22 cellular contexts compared by ENCODE assay signal in the genomic region with DNA sequence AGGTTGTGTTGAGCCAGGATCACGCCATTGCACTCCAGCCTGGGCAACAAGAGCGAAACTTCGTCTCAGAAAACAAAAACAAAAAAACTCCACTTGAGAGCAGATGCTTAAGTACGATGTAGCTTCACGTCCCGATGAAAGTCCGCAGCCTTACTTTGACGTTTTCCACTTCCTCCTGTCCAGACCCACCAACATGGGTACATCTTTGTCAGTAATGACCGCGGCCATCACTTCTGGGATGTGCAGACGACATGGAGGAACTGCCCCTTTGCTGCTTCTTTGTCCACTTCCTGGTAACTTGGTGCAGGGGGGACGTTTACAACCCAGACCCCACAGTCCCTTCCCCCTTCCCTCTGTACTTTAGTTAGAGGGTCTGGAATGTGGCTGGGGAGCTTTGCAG. TPM values are rescaled to one million over a fixed set of nuclear protein-coding genes. Genes with fewer than 3 reads are reported as not detected.
A peak's percentile ranks its signal among the peaks of the same experiment; 100 is the strongest.
DNase-seq lines count a peak whose midpoint lies in the region; ATAC-seq and TF ChIP-seq lines count a peak whose summit lies in the region.
"Had no signal": no experiment of that assay in that cellular context is flagged by ENCODE, and none has a peak within 500 bp of the region (broad histone marks: within the 10 kb centered on the region; RNA-seq: fewer than 3 reads in every experiment).

No MANE protein-coding gene starts in this region.

- H3K4me1 ChIP-seq in NT2/D1 (ENCODE audit: insufficient read depth, insufficient read length) (peaks cover 11% of the 10 kb centered on the region), endodermal cell (ENCODE audit: control insufficient read depth, insufficient read depth, low read length) (no peaks in the 10 kb centered on the region), neural progenitor cell (peaks cover 29% of the 10 kb centered on the region), vagina (peaks cover 6% of the 10 kb centered on the region)

- ATAC-seq in HG02852 (IDR thresholded peaks at IDR 0.05; ENCODE audit: unreplicated experiment) (no peak), GM21786 (IDR thresholded peaks at IDR 0.05; ENCODE audit: unreplicated experiment) (no peak)
- ATAC-seq: HepG2, Right ventricle myocardium inferior had no signal

- DNase-seq in NT2/D1 (ENCODE audit: low read depth, low spot score), result no peak
- no peak for DNase-seq in endodermal cell
- no peak for DNase-seq in neural progenitor cell (ENCODE audit: low spot score)
- no peak for DNase-seq in vagina (ENCODE audit: extremely low spot score in 2 of 2)
- no peak for DNase-seq in activated naive CD4-positive, alpha-beta T cell treated with anti-CD3 and anti-CD28 coated beads for 36 hours
- DNase-seq in germinal center (ENCODE audit: low spot score), result no peak
- DNase-seq: CD4-positive, CD25-positive, alpha-beta regulatory T cell; GOT3; KBM-7; NCI-H1092 treated with DMSO at 0.1 percent for 48 hours; NCI-H146; NCI-H2029 treated with DMSO at 0.1 percent for 48 hours; NCI-H526; OCI-M1 had no signal

- CTCF ChIA-PET in activated naive CD4-positive, alpha-beta T cell treated with anti-CD3 and anti-CD28 coated beads for 36 hours (lab: Charles Lee), result interaction anchor here (1.0 to 1.4 kb wide), 2 partner anchors 8 to 514 kb away, joined by 4 to 5 read pairs; no protein-coding TSS in a partner anchor

- H3K36me3 ChIP-seq in NT2/D1 (ENCODE audit: insufficient read depth, insufficient read length, low read length) (no peaks in the 10 kb centered on the region), endodermal cell (ENCODE audit: control insufficient read depth, insufficient read depth, low read length) (no peaks in the 10 kb centered on the region), neural progenitor cell (no peaks in the 10 kb centered on the region), vagina (no peaks in the 10 kb centered on the region)

- TF ChIP-seq POLR2A in vagina (IDR thresholded peaks at IDR 0.05), result no peak

- no peak overlapping the region for H3K4me3 ChIP-seq in NT2/D1 (ENCODE audit: insufficient read length, low read depth)
- no peak overlapping the region for H3K4me3 ChIP-seq in endodermal cell (ENCODE audit: low read length)
- H3K4me3 ChIP-seq in neural progenitor cell, result no peak overlapping the region
- H3K4me3 ChIP-seq in vagina, result no peak overlapping the region

- peak overlapping the region; percentile 70 for H3K27ac ChIP-seq in endodermal cell (ENCODE audit: low read depth, low read length)
- no peak overlapping the region for H3K27ac ChIP-seq in neural progenitor cell
- H3K27ac ChIP-seq in vagina, result peak overlapping the region; percentile 39
- H3K27ac ChIP-seq: HL-60 had no signal

- peak overlapping the region; percentile 73 for H2AFZ ChIP-seq in neural progenitor cell (replicated peaks)

- TF ChIP-seq CTCF in endodermal cell (conservative IDR thresholded peaks at IDR 0.05) (no peak), neural progenitor cell (IDR thresholded peaks at IDR 0.05) (no peak), vagina (IDR thresholded peaks at IDR 0.05) (no peak)

- peak overlapping the region; percentile 16 for H3K4me2 ChIP-seq in neural progenitor cell

- no peaks in the 10 kb centered on the region for H3K27me3 ChIP-seq in NT2/D1 (ENCODE audit: insufficient read depth, insufficient read length)
- no peaks in the 10 kb centered on the region for H3K27me3 ChIP-seq in endodermal cell (ENCODE audit: control insufficient read depth, insufficient read depth, low read length, poor library complexity, severe bottlenecking)
- H3K27me3 ChIP-seq in neural progenitor cell, result no peaks in the 10 kb centered on the region
- no peaks in the 10 kb centered on the region for H3K27me3 ChIP-seq in vagina

- H3F3A ChIP-seq in neural progenitor cell (ENCODE audit: low read depth), result peaks cover 17% of the 10 kb centered on the region

- H3K4me1 Mint-ChIP-seq in endodermal cell, result peaks cover 14% of the 10 kb centered on the region
- peaks cover 27% of the 10 kb centered on the region for H3K4me1 Mint-ChIP-seq in neural progenitor cell
- no peaks in the 10 kb centered on the region for H3K4me1 Mint-ChIP-seq in activated naive CD4-positive, alpha-beta T cell treated with anti-CD3 and anti-CD28 coated beads for 36 hours (ENCODE audit: low read depth)
- H3K4me1 Mint-ChIP-seq: CD4-positive, CD25-positive, alpha-beta regulatory T cell had no signal

- H3K79me2 ChIP-seq in neural progenitor cell (ENCODE audit: low read depth), result no peaks in the 10 kb centered on the region

- H3K27me3 Mint-ChIP-seq in endodermal cell (ENCODE audit: insufficient read depth) (peaks cover 5% of the 10 kb centered on the region), neural progenitor cell (ENCODE audit: insufficient read depth, low read depth) (peaks cover 14% of the 10 kb centered on the region)
- peaks cover 9% of the 10 kb centered on the region for H3K27me3 Mint-ChIP-seq in activated naive CD4-positive, alpha-beta T cell treated with anti-CD3 and anti-CD28 coated beads for 36 hours (ENCODE audit: low read depth)

- H4K20me1 ChIP-seq in neural progenitor cell (ENCODE audit: low read depth), result no peaks in the 10 kb centered on the region

- no peak overlapping the region for H3K27ac Mint-ChIP-seq in endodermal cell
- no peak overlapping the region for H3K27ac Mint-ChIP-seq in neural progenitor cell
- H3K27ac Mint-ChIP-seq in activated naive CD4-positive, alpha-beta T cell treated with anti-CD3 and anti-CD28 coated beads for 36 hours, result no peak overlapping the region
- H3K27ac Mint-ChIP-seq: CD4-positive, CD25-positive, alpha-beta regulatory T cell had no signal

- H3K4me3 Mint-ChIP-seq in endodermal cell (no peak overlapping the region), neural progenitor cell (peak overlapping the region; percentile 30)
- no peak overlapping the region for H3K4me3 Mint-ChIP-seq in activated naive CD4-positive, alpha-beta T cell treated with anti-CD3 and anti-CD28 coated beads for 36 hours
- H3K4me3 Mint-ChIP-seq: CD4-positive, CD25-positive, alpha-beta regulatory T cell had no signal

- H3K36me3 Mint-ChIP-seq in endodermal cell (ENCODE audit: low read depth) (no peaks in the 10 kb centered on the region), neural progenitor cell (no peaks in the 10 kb centered on the region)
- H3K36me3 Mint-ChIP-seq in activated naive CD4-positive, alpha-beta T cell treated with anti-CD3 and anti-CD28 coated beads for 36 hours (ENCODE audit: low read depth), result no peaks in the 10 kb centered on the region
- H3K36me3 Mint-ChIP-seq: CD4-positive, CD25-positive, alpha-beta regulatory T cell had no signal

- H3K9ac ChIP-seq in NT2/D1 (ENCODE audit: insufficient read length, low read depth), result peak overlapping the region; percentile 37
- H3K9ac ChIP-seq in endodermal cell (ENCODE audit: extremely low read depth, low read length, poor library complexity, severe bottlenecking), result no peak overlapping the region
- H3K9ac ChIP-seq in neural progenitor cell, result no peak overlapping the region

- H3K9me3 Mint-ChIP-seq in endodermal cell (no peaks in the 10 kb centered on the region), neural progenitor cell (no peaks in the 10 kb centered on the region)
- H3K9me3 Mint-ChIP-seq in activated naive CD4-positive, alpha-beta T cell treated with anti-CD3 and anti-CD28 coated beads for 36 hours, result no peaks in the 10 kb centered on the region

- WGBS in endodermal cell (ENCODE audit: insufficient coverage in 1 of 2, insufficient read length in 1 of 2), 2 experiments, result 92 to 93% methylated on average over 11 to 12 of the region's 12 CpGs

- intact Hi-C loops in vagina (cut with DNase I), result no loop called here
- intact Hi-C loops in activated naive CD4-positive, alpha-beta T cell treated with anti-CD3 and anti-CD28 coated beads for 36 hours (cut with micrococcal nuclease), result no loop called here

- H3K9me3 ChIP-seq in NT2/D1 (ENCODE audit: insufficient read depth, low read length) (no peaks in the 10 kb centered on the region), endodermal cell (ENCODE audit: control insufficient read depth, low read length) (no peaks in the 10 kb centered on the region), neural progenitor cell (ENCODE audit: low read depth) (no peaks in the 10 kb centered on the region), vagina (no peaks in the 10 kb centered on the region)

RNA-seq across cellular contexts. Expression of a gene that starts 48.7 kb away (rescaled TPM):
- total RNA-seq in endodermal cell, result 100 to 1,000 TPM; 103 TPM
- 2,939 TPM for polyA plus RNA-seq in endodermal cell (2013, experiment 1 of 2)
- polyA plus RNA-seq in endodermal cell (2013, experiment 2 of 2), result 3,263 TPM
- total RNA-seq in neural progenitor cell (ENCODE audit: low replicate concordance), result 320 and 454 TPM in 2 replicates
- not detected for total RNA-seq in vagina
- total RNA-seq in activated naive CD4-positive, alpha-beta T cell treated with anti-CD3 and anti-CD28 coated beads for 36 hours, result under 1 TPM; 0.38 to 0.52 TPM
- total RNA-seq: CD4-positive, CD25-positive, alpha-beta regulatory T cell; HepG2; HT-29; Right ventricle myocardium inferior; SK-MEL-5 had no signal
- polyA plus RNA-seq: BJ; CD4-positive, CD25-positive, alpha-beta regulatory T cell; HepG2 had no signal

RNA-seq across cellular contexts. Expression of a gene that starts 49.2 kb away (rescaled TPM):
- total RNA-seq in endodermal cell (10 to 100 TPM; 81.4 to 92.6 TPM), neural progenitor cell (ENCODE audit: low replicate concordance) (55.7 and 87.7 TPM in 2 replicates), vagina (40.8 TPM)
- 57.5 TPM for polyA plus RNA-seq in endodermal cell (2013, experiment 1 of 2)
- 59.7 TPM for polyA plus RNA-seq in endodermal cell (2013, experiment 2 of 2)
- 10 to 100 TPM; 47.6 to 51.7 TPM for total RNA-seq in activated naive CD4-positive, alpha-beta T cell treated with anti-CD3 and anti-CD28 coated beads for 36 hours

Comparison
In these comparisons a context has a peak if more than half of its experiments do, and no peak if none do; other contexts are left out.
1. RNA of a gene that starts 48.7 kb away (total RNA-seq): 320 to 454 TPM in neural progenitor cell and 103 TPM in endodermal cell; 0.38 to 0.52 TPM in activated naive CD4-positive, alpha-beta T cell treated with anti-CD3 and anti-CD28 coated beads for 36 hours and not detected in vagina (single experiment); every median in the first group is over 10 times any median in the second.